Comparison of ENCODE assay signal across 22 cellular contexts in the genomic region with DNA sequence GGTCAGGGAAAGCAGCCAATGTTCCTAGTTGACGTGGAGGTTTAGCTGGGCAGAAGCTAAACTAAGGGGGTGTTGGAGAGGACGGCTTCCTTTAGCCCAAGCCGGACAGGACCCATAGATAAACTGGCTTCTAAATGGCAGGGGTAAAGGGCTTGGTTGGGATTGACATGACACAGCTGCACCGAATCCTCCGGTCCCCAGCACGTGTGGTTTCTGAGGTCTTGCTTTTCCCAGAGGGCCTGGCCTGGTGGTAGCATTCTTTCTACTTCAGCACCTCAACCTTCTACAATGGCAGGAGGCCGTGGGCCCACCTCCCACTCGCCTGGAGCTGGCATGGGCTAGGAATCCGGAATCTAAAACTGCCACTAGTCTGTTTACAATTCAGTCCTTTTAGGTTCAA.
"Had no signal": no experiment of that assay in that cellular context is flagged by ENCODE, and none has a peak within 500 bp of the region (broad histone marks: within the 10 kb centered on the region; RNA-seq: fewer than 3 reads in every experiment).

No MANE protein-coding gene starts in this region.

- H3K4me3 ChIP-seq: colonic mucosa, esophagus squamous epithelium, hepatocyte, left ventricle myocardium inferior, lower lobe of right lung, right atrium auricular region, sigmoid colon, stomach, uterus had no signal

- H3K4me3 Mint-ChIP-seq: memory B cell; naive thymus-derived CD4-positive, alpha-beta T cell had no signal

- DNase-seq: colonic mucosa; dermis blood vessel endothelial cell; esophagus squamous epithelium; foreskin keratinocyte; head of caudate nucleus; kidney; left cardiac atrium; left ventricle myocardium inferior; lower lobe of right lung; midbrain; naive thymus-derived CD4-positive, alpha-beta T cell; posterior cingulate gyrus; sigmoid colon; small intestine; stimulated activated CD4-positive, alpha-beta T cell treated with anti-CD3 and anti-CD28 coated beads, Interleukin-12 subunit alpha, Interleukin-12 subunit beta, amount 100 ng/mL, for 4 hours; stimulated activated naive CD4-positive, alpha-beta T cell; stomach; trophoblast cell; uterus had no signal

- H3K4me1 ChIP-seq: colonic mucosa, esophagus squamous epithelium, foreskin keratinocyte, left ventricle myocardium inferior, lower lobe of right lung, right atrium auricular region, stomach had no signal

- H3K79me2 ChIP-seq: hepatocyte had no signal

- H3K27me3 ChIP-seq: colonic mucosa, esophagus squamous epithelium, foreskin keratinocyte, hepatocyte, right atrium auricular region, sigmoid colon, stomach, uterus had no signal

- H2AFZ ChIP-seq: hepatocyte had no signal

- H3K4me2 ChIP-seq: hepatocyte had no signal

- H3K9me3 ChIP-seq: colonic mucosa, esophagus squamous epithelium, left ventricle myocardium inferior, lower lobe of right lung, right atrium auricular region, sigmoid colon, stomach, uterus had no signal

- H3K4me1 Mint-ChIP-seq: memory B cell had no signal

- H3K27ac ChIP-seq: colonic mucosa, esophagus squamous epithelium, foreskin keratinocyte, left ventricle myocardium inferior, lower lobe of right lung, right atrium auricular region, sigmoid colon, stomach, uterus had no signal

- ATAC-seq: foreskin keratinocyte; left cardiac atrium; naive thymus-derived CD4-positive, alpha-beta T cell had no signal

- H3K36me3 Mint-ChIP-seq: memory B cell; naive thymus-derived CD4-positive, alpha-beta T cell had no signal

- H3K27ac Mint-ChIP-seq: memory B cell; naive thymus-derived CD4-positive, alpha-beta T cell had no signal

- H3K36me3 ChIP-seq: colonic mucosa, esophagus squamous epithelium, left ventricle myocardium inferior, lower lobe of right lung, right atrium auricular region, sigmoid colon, stomach, uterus had no signal

- H3K27me3 Mint-ChIP-seq: memory B cell had no signal
